8 cellular contexts compared by ENCODE assay signal in the genomic region with DNA sequence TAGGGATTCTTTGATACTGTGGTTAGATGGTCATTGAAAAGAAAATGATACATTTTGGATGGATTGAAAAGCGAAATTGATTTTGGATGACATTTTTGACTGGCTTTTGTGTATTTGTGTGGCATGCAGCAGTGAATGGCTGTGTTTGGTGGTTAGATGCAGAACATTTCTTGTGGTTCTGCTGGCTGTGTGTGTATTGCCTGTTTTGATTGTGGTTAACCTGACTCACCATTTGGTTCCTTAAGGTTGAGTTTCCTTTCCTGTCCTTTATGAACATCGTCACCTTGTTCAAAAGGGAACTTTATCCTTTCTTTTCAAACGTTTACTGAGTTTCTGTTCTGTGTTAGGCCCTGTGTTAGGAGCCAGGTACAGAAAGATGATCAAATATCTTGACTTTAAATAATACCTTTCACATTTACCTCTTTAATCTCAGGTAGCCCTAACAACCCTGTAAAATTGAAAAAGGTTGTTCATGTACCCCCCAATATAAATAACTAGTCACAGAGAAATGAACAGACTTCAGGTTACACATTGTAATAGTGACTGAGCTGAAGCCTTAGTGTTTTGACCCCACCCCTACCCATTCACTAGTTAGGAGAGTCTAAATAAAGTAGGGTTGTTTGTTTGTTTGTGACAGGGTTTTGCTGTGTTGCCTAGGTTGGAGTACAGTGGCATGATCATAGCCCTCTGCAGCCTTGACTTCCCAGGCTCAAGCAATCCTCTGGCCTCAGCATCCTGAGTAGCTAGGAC. TPM values are rescaled to one million over a fixed set of nuclear protein-coding genes. Genes with fewer than 3 reads are reported as not detected.
DNase-seq lines count a peak whose midpoint lies in the region; ATAC-seq and TF ChIP-seq lines count a peak whose summit lies in the region.

No MANE protein-coding gene starts in this region.

- peak; percentile 73 for DNase-seq in EH (ENCODE audit: low read depth)
- peak; percentile 82 for DNase-seq in HFFc6
- peak; percentile 60 for DNase-seq in fibroblast of pulmonary artery (ENCODE audit: low read depth)
- DNase-seq in NCI-H345 (lab: John Stamatoyannopoulos, UW) = no peak
- no peak for DNase-seq in anterior cingulate cortex (lab: John Stamatoyannopoulos, UW)
- DNase-seq in vagina (ENCODE audit: extremely low spot score in 2 of 2) = no peak
- DNase-seq in NCI-H446 treated with DMSO at 0.1 percent for 48 hours (lab: John Stamatoyannopoulos, UW) = no peak

- TF ChIP-seq CTCF in HFFc6 (IDR thresholded peaks at IDR 0.05) (no peak), fibroblast of pulmonary artery (IDR thresholded peaks at IDR 0.05; ENCODE audit: low read length, missing control alignments) (no peak), vagina (IDR thresholded peaks at IDR 0.05) (no peak)

- TF ChIP-seq POLR2A in vagina (IDR thresholded peaks at IDR 0.05) = no peak

- peak; percentile 64; the same call in 2 of the 3 replicates for ATAC-seq in SK-N-SH treated with all-trans-retinoic acid at 6 μM for 48 hours

- no peak overlapping the region for H3K27ac ChIP-seq in vagina

- peak overlapping the region; percentile 27 for H3K4me3 Mint-ChIP-seq in HFFc6

- H3K4me1 Mint-ChIP-seq in HFFc6 (ENCODE audit: low read depth) = peaks cover 49% of the 10 kb centered on the region

- H3K36me3 ChIP-seq in vagina = no peaks in the 10 kb centered on the region

- H3K4me3 ChIP-seq in fibroblast of pulmonary artery (replicated peaks; ENCODE audit: low read depth, low read length) (no peak overlapping the region), vagina (no peak overlapping the region)

- H3K9me3 Mint-ChIP-seq in HFFc6 = no peaks in the 10 kb centered on the region

- intact Hi-C loops in vagina (cut with DNase I) = no loop called here

- H3K9me3 ChIP-seq in vagina = no peaks in the 10 kb centered on the region

- no peaks in the 10 kb centered on the region; the same call in 1 of the 2 replicates for H3K27me3 Mint-ChIP-seq in HFFc6 (ENCODE audit: insufficient read depth)

- peaks cover 22% of the 10 kb centered on the region for H3K4me1 ChIP-seq in vagina

- H3K27ac Mint-ChIP-seq in HFFc6 = peak overlapping the region; percentile 10

- peaks cover 2% of the 10 kb centered on the region; the same call in 1 of the 2 replicates for H3K36me3 Mint-ChIP-seq in HFFc6 (ENCODE audit: low read depth)

- no peaks in the 10 kb centered on the region for H3K27me3 ChIP-seq in vagina

TF ChIP-seq in SK-N-SH treated with all-trans-retinoic acid at 6 μM for 48 hours, 23 proteins besides CTCF, POLR2A, EP300 and RAD21:
- TF ChIP-seq ESRRG (CRISPR knock-in tag; IDR thresholded peaks at IDR 0.05) = no peak
- TF ChIP-seq POU6F1 (CRISPR knock-in tag; IDR thresholded peaks at IDR 0.05; ENCODE audit: borderline replicate concordance, low read depth) = no peak
- TF ChIP-seq ZNF8 (CRISPR knock-in tag; IDR thresholded peaks at IDR 0.05) = no peak
- TF ChIP-seq ARNTL (CRISPR knock-in tag; IDR thresholded peaks at IDR 0.05; ENCODE audit: borderline replicate concordance, low read depth) = no peak
- TF ChIP-seq TCF4 (CRISPR knock-in tag; IDR thresholded peaks at IDR 0.05; ENCODE audit: borderline replicate concordance) = no peak
- TF ChIP-seq SNAI2 (CRISPR knock-in tag; IDR thresholded peaks at IDR 0.05) = no peak
- TF ChIP-seq ZNF565 (CRISPR knock-in tag; conservative IDR thresholded peaks at IDR 0.05; ENCODE audit: low read depth) = no peak
- no peak for TF ChIP-seq BACH2 (CRISPR knock-in tag; IDR thresholded peaks at IDR 0.05; ENCODE audit: borderline replicate concordance)
- TF ChIP-seq PATZ1 (CRISPR knock-in tag; IDR thresholded peaks at IDR 0.05; ENCODE audit: borderline replicate concordance) = no peak
- TF ChIP-seq OSR1 (CRISPR knock-in tag; IDR thresholded peaks at IDR 0.05) = no peak

RNA-seq across cellular contexts. Expression of gene ANKS1A, which starts 23.8 kb away (rescaled TPM):
- total RNA-seq in HFFc6 (2021; fragmentation: NEBNext Ultra II Directional; extraction: Animal tissue kit (Norgen Biotek cat#: 25700)) = 10 to 100 TPM; 11.6 to 13.5 (median 13.1) TPM
- total RNA-seq in vagina = 24.3 TPM

RNA-seq across cellular contexts. Expression of gene TAF11, which starts 25.0 kb away (rescaled TPM):
- total RNA-seq in HFFc6 (2021; fragmentation: NEBNext Ultra II Directional; extraction: Animal tissue kit (Norgen Biotek cat#: 25700)) = 10 to 100 TPM; 15.2 to 19.0 (median 16.1) TPM
- 11.3 TPM for total RNA-seq in vagina

Comparison
In these comparisons a context has a peak if more than half of its experiments do, and no peak if none do; other contexts are left out.
1. DNase-seq: peak in EH (single experiment), HFFc6 (single experiment) and fibroblast of pulmonary artery (single experiment); none in NCI-H345 (single experiment), anterior cingulate cortex (0 of 58), vagina (0 of 2) and NCI-H446 treated with DMSO at 0.1 percent for 48 hours (single experiment).